In the genomic region with DNA sequence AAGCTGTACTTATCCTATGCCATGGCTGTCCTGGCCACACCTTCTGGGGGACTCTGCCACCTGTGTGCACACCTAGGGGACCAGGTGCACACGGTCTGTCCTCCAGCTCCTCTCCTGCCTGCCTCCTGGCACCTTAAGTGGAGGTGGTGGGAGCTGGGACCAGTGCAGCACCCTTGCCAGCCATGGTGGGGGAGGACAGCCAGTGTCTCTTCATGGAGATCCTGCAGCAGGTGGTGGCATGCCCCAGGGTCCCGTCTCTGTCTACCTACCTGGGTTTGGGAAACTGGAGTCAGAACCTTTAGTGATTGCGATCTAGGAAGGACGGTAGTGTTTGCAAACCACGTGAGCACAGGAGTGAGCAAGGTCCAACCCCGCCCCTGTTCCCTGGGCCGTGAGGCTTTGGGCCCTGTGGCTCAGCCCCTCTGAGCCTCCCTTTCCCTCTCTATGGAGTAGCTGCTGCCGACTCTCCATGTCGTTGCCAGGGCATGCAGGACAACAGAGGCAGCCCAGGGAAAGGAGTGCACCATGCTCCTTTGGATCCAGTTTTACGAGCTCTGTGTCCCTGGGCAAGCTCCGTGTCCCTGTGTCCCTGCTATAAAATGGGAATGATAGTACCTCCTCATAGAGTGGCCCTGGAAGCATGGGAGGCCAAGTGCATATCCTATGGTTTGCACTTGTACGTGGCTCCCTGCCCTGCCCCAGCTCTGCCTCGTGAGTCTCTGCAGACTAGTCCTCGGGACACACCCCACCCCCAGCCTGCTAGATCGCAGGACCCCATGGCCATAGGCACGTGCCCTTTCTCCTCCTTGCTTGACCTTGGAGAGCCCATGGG, we compare ENCODE assay signal across 1 cellular context.
TF ChIP-seq lines count a peak whose summit lies in the region.

No MANE protein-coding gene starts in this region.

TF ChIP-seq in K562, 482 proteins besides CTCF, POLR2A, EP300 and RAD21:
- TF ChIP-seq JUND (IDR thresholded peaks at IDR 0.05; ENCODE audit: borderline replicate concordance, low read depth, low read length), result no peak
- TF ChIP-seq JUND (tag; IDR thresholded peaks at IDR 0.05; ENCODE audit: borderline replicate concordance, low read depth, low read length), result no peak
- TF ChIP-seq ELF2 (CRISPR knock-in tag; IDR thresholded peaks at IDR 0.05), result no peak
- no peak for TF ChIP-seq CUX1 (CRISPR knock-in tag; IDR thresholded peaks at IDR 0.05)
- no peak for TF ChIP-seq SP2 (IDR thresholded peaks at IDR 0.05; ENCODE audit: extremely low read depth, low read depth, low read length, poor library complexity, severe bottlenecking)
- TF ChIP-seq, protein P1, sequence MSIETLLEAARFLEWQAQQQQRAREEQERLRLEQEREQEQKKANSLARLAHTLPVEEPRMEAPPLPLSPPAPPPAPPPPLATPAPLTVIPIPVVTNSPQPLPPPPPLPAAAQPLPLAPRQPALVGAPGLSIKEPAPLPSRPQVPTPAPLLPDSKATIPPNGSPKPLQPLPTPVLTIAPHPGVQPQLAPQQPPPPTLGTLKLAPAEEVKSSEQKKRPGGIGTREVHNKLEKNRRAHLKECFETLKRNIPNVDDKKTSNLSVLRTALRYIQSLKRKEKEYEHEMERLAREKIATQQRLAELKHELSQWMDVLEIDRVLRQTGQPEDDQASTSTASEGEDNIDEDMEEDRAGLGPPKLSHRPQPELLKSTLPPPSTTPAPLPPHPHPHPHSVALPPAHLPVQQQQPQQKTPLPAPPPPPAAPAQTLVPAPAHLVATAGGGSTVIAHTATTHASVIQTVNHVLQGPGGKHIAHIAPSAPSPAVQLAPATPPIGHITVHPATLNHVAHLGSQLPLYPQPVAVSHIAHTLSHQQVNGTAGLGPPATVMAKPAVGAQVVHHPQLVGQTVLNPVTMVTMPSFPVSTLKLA (conservative IDR thresholded peaks at IDR 0.05), result no peak
- no peak for TF ChIP-seq PCBP2 (IDR thresholded peaks at IDR 0.05; ENCODE audit: low read depth, low read length, poor library complexity, severe bottlenecking)
- TF ChIP-seq ZNF76 (CRISPR knock-in tag; IDR thresholded peaks at IDR 0.05; ENCODE audit: borderline replicate concordance), result no peak
- TF ChIP-seq USF1 (CRISPR knock-in tag; IDR thresholded peaks at IDR 0.05), result peak; percentile 57
- TF ChIP-seq BHLHE40 (IDR thresholded peaks at IDR 0.05; ENCODE audit: low read length), result 0 out of 2 replicates have a peak, but pooled peaks have one; percentile 29
- TF ChIP-seq, protein P2, sequence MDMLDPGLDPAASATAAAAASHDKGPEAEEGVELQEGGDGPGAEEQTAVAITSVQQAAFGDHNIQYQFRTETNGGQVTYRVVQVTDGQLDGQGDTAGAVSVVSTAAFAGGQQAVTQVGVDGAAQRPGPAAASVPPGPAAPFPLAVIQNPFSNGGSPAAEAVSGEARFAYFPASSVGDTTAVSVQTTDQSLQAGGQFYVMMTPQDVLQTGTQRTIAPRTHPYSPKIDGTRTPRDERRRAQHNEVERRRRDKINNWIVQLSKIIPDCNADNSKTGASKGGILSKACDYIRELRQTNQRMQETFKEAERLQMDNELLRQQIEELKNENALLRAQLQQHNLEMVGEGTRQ (CRISPR knock-in tag; IDR thresholded peaks at IDR 0.05), result 0 out of 2 replicates have a peak, but pooled peaks have one; percentile 43
- no peak for TF ChIP-seq MYC (IDR thresholded peaks at IDR 0.05; ENCODE audit: low read depth, low read length)
- no peak for TF ChIP-seq MYC (CRISPR knock-in tag; IDR thresholded peaks at IDR 0.05; ENCODE audit: borderline replicate concordance, low read depth)
- no peak for TF ChIP-seq TAF1 (IDR thresholded peaks at IDR 0.05; ENCODE audit: control insufficient read depth, extremely low read depth, insufficient read depth, low read length, severe bottlenecking)
- no peak for TF ChIP-seq NRF1 (conservative IDR thresholded peaks at IDR 0.05 in 1 of 2, IDR thresholded peaks at IDR 0.05 in 1 of 2)
- TF ChIP-seq ZNF184 (CRISPR knock-in tag; IDR thresholded peaks at IDR 0.05), result no peak
